In the genomic region with DNA sequence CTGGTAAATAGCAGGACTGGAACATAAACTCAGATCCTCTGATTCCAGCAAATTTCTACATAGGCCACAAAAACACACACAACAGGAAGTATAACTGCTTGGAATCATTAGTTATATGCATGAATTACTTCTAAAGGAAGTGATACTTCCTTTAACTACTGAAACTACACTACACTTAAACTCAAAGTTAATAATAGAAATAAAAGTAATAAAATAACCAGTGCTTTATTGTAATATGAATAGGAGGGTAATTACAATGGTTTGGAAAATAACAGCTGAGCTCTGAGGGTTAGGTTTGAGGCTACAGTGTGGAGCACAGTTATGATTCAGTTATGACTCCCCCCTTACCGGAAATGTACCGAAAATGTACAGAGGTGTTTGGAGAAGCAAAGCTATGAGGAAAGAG, we compare ENCODE assay signal across 9 cellular contexts. TPM values are rescaled to one million over a fixed set of nuclear protein-coding genes. Genes with fewer than 3 reads are reported as not detected.
DNase-seq lines count a peak whose midpoint lies in the region; ATAC-seq, FAIRE-seq and TF ChIP-seq lines count a peak whose summit lies in the region.
"Had no signal": no experiment of that assay in that cellular context is flagged by ENCODE, and none has a peak within 500 bp of the region (broad histone marks: within the 10 kb centered on the region; RNA-seq: fewer than 3 reads in every experiment).

No MANE protein-coding gene starts in this region.

- no peak overlapping the region for H3K4me3 ChIP-seq in right lobe of liver
- no peak overlapping the region for H3K4me3 ChIP-seq in HepG2 (replicated peaks in 1 of 3; ENCODE audit: insufficient read depth in 1 of 3, low read depth in 2 of 3, low read length in 3 of 3)
- peak overlapping the region; percentile 8 for H3K4me3 ChIP-seq in SU-DHL-6 (ENCODE audit: insufficient read depth, low read length, poor library complexity, severe bottlenecking)
- H3K4me3 ChIP-seq in stomach, result no peak overlapping the region
- H3K4me3 ChIP-seq in WERI-Rb-1 (ENCODE audit: low read depth, low read length), result no peak overlapping the region
- no peak overlapping the region for H3K4me3 ChIP-seq in tibial artery

- CTCF ChIA-PET in HepG2 (lab: Yijun Ruan, JAX; ENCODE audit: low intra/inter-chr PET ratio, low total read pairs), result no interaction called here

- FAIRE-seq in HepG2 (lab: Jason Lieb, UNC), result no peak

- H3K79me2 ChIP-seq in HepG2 (ENCODE audit: insufficient read depth, low read length) (no peaks in the 10 kb centered on the region), SU-DHL-6 (ENCODE audit: insufficient read depth, low read length) (no peaks in the 10 kb centered on the region)
- H3K79me2 ChIP-seq: parathyroid adenoma had no signal

- H3K27me3 Mint-ChIP-seq in immature natural killer cell (ENCODE audit: low read depth in 3 of 3), result peaks cover 1 to 4% (median 2%) of the 10 kb centered on the region in 3 donors

- peak overlapping the region in 2 of 3 donors; percentile 0 to 18 for H3K27ac ChIP-seq in right lobe of liver
- H3K27ac ChIP-seq in HepG2 (ENCODE audit: extremely low read length, insufficient read depth, low read length), result no peak overlapping the region
- peak overlapping the region; percentile 23; the same call in 1 of the 2 replicates for H3K27ac ChIP-seq in SU-DHL-6 (ENCODE audit: low read depth, low read length)
- no peak overlapping the region for H3K27ac ChIP-seq in stomach
- no peak overlapping the region for H3K27ac ChIP-seq in WERI-Rb-1
- peak overlapping the region in 1 of 2 donors; percentile 57 for H3K27ac ChIP-seq in tibial artery
- H3K27ac ChIP-seq: parathyroid adenoma had no signal

- no peak overlapping the region for H3K4me3 Mint-ChIP-seq in immature natural killer cell

- peaks cover 13% of the 10 kb centered on the region for H3F3A ChIP-seq in SU-DHL-6 (ENCODE audit: insufficient read depth)

- BruUV-seq in HepG2 (replicated peaks; lab: Mats Ljungman, UMichigan), result no TSS peak

- H3K4me1 ChIP-seq in right lobe of liver, result peaks cover 0 to 8% (median 4%) of the 10 kb centered on the region in 4 donors
- H3K4me1 ChIP-seq in HepG2 (ENCODE audit: insufficient read depth, low read length), result peaks cover 72% of the 10 kb centered on the region
- peaks cover 0 to 16% (median 3%) of the 10 kb centered on the region in 4 donors for H3K4me1 ChIP-seq in stomach
- H3K4me1 ChIP-seq in tibial artery, result peaks cover 0 to 51% (median 12%) of the 10 kb centered on the region in 4 donors

- H3K27me3 ChIP-seq in right lobe of liver, result no peaks in the 10 kb centered on the region
- no peaks in the 10 kb centered on the region; a peak in 1 of 5 replicates for H3K27me3 ChIP-seq in HepG2 (ENCODE audit: control insufficient read depth in 1 of 2, insufficient read depth in 2 of 2, low read length in 2 of 2)
- no peaks in the 10 kb centered on the region for H3K27me3 ChIP-seq in SU-DHL-6 (ENCODE audit: low read length)
- no peaks in the 10 kb centered on the region for H3K27me3 ChIP-seq in stomach
- no peaks in the 10 kb centered on the region for H3K27me3 ChIP-seq in WERI-Rb-1 (ENCODE audit: insufficient read depth, low read depth, severe bottlenecking)
- H3K27me3 ChIP-seq in tibial artery, result no peaks in the 10 kb centered on the region

- TF ChIP-seq EP300 in HepG2 (IDR thresholded peaks at IDR 0.05; ENCODE audit: low read depth in 2 of 2, low read length in 2 of 2) (no peak), HepG2 (CRISPR knock-in tag; IDR thresholded peaks at IDR 0.05; ENCODE audit: borderline replicate concordance) (no peak), stomach (IDR thresholded peaks at IDR 0.05) (no peak)

- H3K9me2 ChIP-seq in SU-DHL-6 (replicated peaks; ENCODE audit: insufficient read depth, low read length), result no peaks in the 10 kb centered on the region

- no peak overlapping the region for H3K27ac Mint-ChIP-seq in immature natural killer cell

- H3K9me3 Mint-ChIP-seq in immature natural killer cell, result no peaks in the 10 kb centered on the region

- H3K4me2 ChIP-seq in HepG2 (ENCODE audit: low read depth, low read length), result no peak overlapping the region
- peak overlapping the region; percentile 55 for H3K4me2 ChIP-seq in SU-DHL-6 (ENCODE audit: low read depth, low read length, poor library complexity, severe bottlenecking)

- H3K9ac ChIP-seq in HepG2 (ENCODE audit: insufficient read depth, low read depth, low read length) (no peak overlapping the region), SU-DHL-6 (ENCODE audit: low read length) (peak overlapping the region; percentile 17; the same call in 1 of the 2 replicates)
- H3K9ac ChIP-seq: parathyroid adenoma had no signal

- peaks cover 0 to 2% of the 10 kb centered on the region in 2 donors for H3K4me1 Mint-ChIP-seq in immature natural killer cell

- TF ChIP-seq POLR2A in right lobe of liver (IDR thresholded peaks at IDR 0.05) (no peak), HepG2 (IDR thresholded peaks at IDR 0.05; ENCODE audit: insufficient read depth in 1 of 2, low read depth in 2 of 2, low read length in 2 of 2) (no peak), stomach (IDR thresholded peaks at IDR 0.05) (no peak)

- peak in 2 of 4 donors; percentile 19 to 20 for ATAC-seq in right lobe of liver
- ATAC-seq in HepG2, result no peak
- ATAC-seq in HG02970 (IDR thresholded peaks at IDR 0.05; ENCODE audit: low FRiP score, unreplicated experiment), result peak; percentile 60

- H3K36me3 Mint-ChIP-seq in immature natural killer cell, result no peaks in the 10 kb centered on the region

- 50% methylated on average over 2 of the region's 2 CpGs for WGBS in right lobe of liver (ENCODE audit: insufficient coverage, low coverage, low lambda C conversion rate, missing lambda C conversion rate)
- 100% methylated on average over 2 of the region's 2 CpGs for WGBS in HepG2 (ENCODE audit: low lambda C conversion rate)
- 73 to 85% (median 74%) methylated on average over 2 of the region's 2 CpGs for WGBS in stomach, 5 donors

- POLR2A ChIA-PET in HepG2 (lab: Yijun Ruan, JAX), result no interaction called here

- H3K36me3 ChIP-seq in right lobe of liver (no peaks in the 10 kb centered on the region), HepG2 (replicated peaks in 1 of 2; ENCODE audit: control insufficient read depth in 1 of 2, insufficient read depth in 2 of 2, low read length in 2 of 2) (no peaks in the 10 kb centered on the region), SU-DHL-6 (ENCODE audit: low read length) (no peaks in the 10 kb centered on the region), stomach (no peaks in the 10 kb centered on the region), WERI-Rb-1 (no peaks in the 10 kb centered on the region), tibial artery (no peaks in the 10 kb centered on the region)

- H2AFZ ChIP-seq in HepG2 (ENCODE audit: low read length) (no peak overlapping the region), SU-DHL-6 (ENCODE audit: low read depth, low read length, severe bottlenecking) (peak overlapping the region; percentile 75)

- intact Hi-C loops in right lobe of liver (cut with DNase I) (no loop called here), HepG2 (cut with micrococcal nuclease; ENCODE audit: unreplicated experiment) (no loop called here), stomach (cut with DNase I; ENCODE audit: low total_unique reads) (no loop called here), tibial artery (cut with DNase I; ENCODE audit: low total_unique reads) (loop anchor here (5.0 kb wide), 1 partner anchor 1496 kb away; no protein-coding TSS in a partner anchor)

- DNase-seq in right lobe of liver (no peak), HepG2 (ENCODE audit: low spot score) (no peak), stomach (no peak), immature natural killer cell (no peak), WERI-Rb-1 (no peak), tibial artery (no peak)

- TF ChIP-seq RAD21 in HepG2 (CRISPR knock-in tag; IDR thresholded peaks at IDR 0.05), result no peak

- no peaks in the 10 kb centered on the region for H4K20me1 ChIP-seq in HepG2 (ENCODE audit: insufficient read depth, low read length)
- H4K20me1 ChIP-seq in SU-DHL-6 (ENCODE audit: low read depth, low read length), result no peaks in the 10 kb centered on the region

- H3K9me3 ChIP-seq in right lobe of liver (no peaks in the 10 kb centered on the region), HepG2 (ENCODE audit: low read length) (no peaks in the 10 kb centered on the region), SU-DHL-6 (ENCODE audit: insufficient read depth, low read length) (no peaks in the 10 kb centered on the region), stomach (no peaks in the 10 kb centered on the region), WERI-Rb-1 (ENCODE audit: severe bottlenecking) (no peaks in the 10 kb centered on the region), tibial artery (no peaks in the 10 kb centered on the region)

- in situ Hi-C loops in HepG2 (cut with HindIII; ENCODE audit: extremely low pct_ligation_motif_present, low pct_unique_long_range_greater_than_20kb), result no loop called here

- TF ChIP-seq CTCF in right lobe of liver (IDR thresholded peaks at IDR 0.05) (no peak), HepG2 (CRISPR knock-in tag; IDR thresholded peaks at IDR 0.05) (no peak), SU-DHL-6 (IDR thresholded peaks at IDR 0.05; ENCODE audit: insufficient read depth, low read length, poor library complexity, severe bottlenecking) (no peak), stomach (IDR thresholded peaks at IDR 0.05) (no peak), WERI-Rb-1 (IDR thresholded peaks at IDR 0.05; ENCODE audit: low read depth, low read length) (no peak), tibial artery (IDR thresholded peaks at IDR 0.05) (no peak)

RNA-seq across cellular contexts. Expression of a gene that starts 18.5 kb away (rescaled TPM):
- total RNA-seq in right lobe of liver (10 to 100 TPM in 5 of 6 experiments, 1 to 10 TPM in 1; 9.2 to 14.1 (median 12.2) TPM), HepG2 (2016; rRNA removed; fragmentation: Illumina TruSeq; extraction: Trizol) (14.1 and 16.8 TPM in 2 replicates), stomach (10 to 100 TPM in 4 of 5 donors, 1 to 10 TPM in 1; 2.3 to 65.0 (median 21.0) TPM)
- 41.2 and 49.7 TPM in 2 replicates for total RNA-seq in HepG2 (2016; cell fraction: cytosol; rRNA removed; fragmentation: Illumina TruSeq; extraction: Trizol; ENCODE audit: low read depth)
- total RNA-seq in HepG2 (2016; cell fraction: insoluble cytoplasmic fraction; rRNA removed; fragmentation: Illumina TruSeq; extraction: Trizol), result 15.2 and 16.9 TPM in 2 replicates
- 22.0 and 28.7 TPM in 2 replicates for total RNA-seq in HepG2 (2016; cell fraction: membrane; rRNA removed; fragmentation: Illumina TruSeq; extraction: Trizol)
- 24.8 and 26.2 TPM in 2 replicates for total RNA-seq in HepG2 (2016; cell fraction: nucleus; rRNA removed; fragmentation: Illumina TruSeq; extraction: Trizol)
- polyA plus RNA-seq in HepG2 (2011; rRNA removed) (17.2 and 21.2 TPM in 2 replicates), stomach (10 to 100 TPM in 1 of 3 donors, 1 to 10 TPM in 2; 7.3 to 12.0 (median 8.3) TPM), immature natural killer cell (1 to 10 TPM; 2.7 to 3.9 (median 2.8) TPM)
- 3.6 and 4.5 TPM in 2 replicates for polyA plus RNA-seq in HepG2 (2011; cell fraction: cytosol; rRNA removed)
- polyA plus RNA-seq in HepG2 (2011; cell fraction: nucleus; rRNA removed), result 41.4 and 49.8 TPM in 2 replicates
- 10.6 and 14.5 TPM in 2 replicates for polyA plus RNA-seq in HepG2 (2012)
- polyA plus RNA-seq in HepG2 (2016; cell fraction: cytosol; fragmentation: Illumina TruSeq; extraction: Trizol; ENCODE audit: low read depth), result 1.5 and 1.7 TPM in 2 replicates
- 14.7 and 14.8 TPM in 2 replicates for polyA plus RNA-seq in HepG2 (2016; cell fraction: insoluble cytoplasmic fraction; fragmentation: Illumina TruSeq; extraction: Trizol; ENCODE audit: low read depth)
- polyA plus RNA-seq in HepG2 (2016; cell fraction: membrane; fragmentation: Illumina TruSeq; extraction: Trizol; ENCODE audit: low read depth), result 5.1 and 5.3 TPM in 2 replicates
- polyA plus RNA-seq in HepG2 (2016; cell fraction: nucleus; fragmentation: Illumina TruSeq; extraction: Trizol; ENCODE audit: insufficient read depth, low read depth), result 57.5 and 59.9 TPM in 2 replicates
- 4.6 and 6.5 TPM in 2 replicates for polyA minus RNA-seq in HepG2 (2011; rRNA and poly(A)+ RNA removed; ENCODE audit: low replicate concordance)
- 7.3 and 10.0 TPM in 2 replicates for polyA minus RNA-seq in HepG2 (2011; cell fraction: cytosol; rRNA and poly(A)+ RNA removed)
- 46.1 and 47.0 TPM in 2 replicates for polyA minus RNA-seq in HepG2 (2011; cell fraction: nucleus; rRNA and poly(A)+ RNA removed)

RNA-seq across cellular contexts. Expression of a gene that starts 26.4 kb away (rescaled TPM):
- 10 to 100 TPM; 13.7 to 47.7 (median 29.4) TPM for total RNA-seq in right lobe of liver
- 38.5 and 48.6 TPM in 2 replicates for total RNA-seq in HepG2 (2016; rRNA removed; fragmentation: Illumina TruSeq; extraction: Trizol)
- 24.9 and 27.3 TPM in 2 replicates for total RNA-seq in HepG2 (2016; cell fraction: cytosol; rRNA removed; fragmentation: Illumina TruSeq; extraction: Trizol; ENCODE audit: low read depth)
- 29.4 and 38.2 TPM in 2 replicates for total RNA-seq in HepG2 (2016; cell fraction: insoluble cytoplasmic fraction; rRNA removed; fragmentation: Illumina TruSeq; extraction: Trizol)
- 63.4 and 68.1 TPM in 2 replicates for total RNA-seq in HepG2 (2016; cell fraction: membrane; rRNA removed; fragmentation: Illumina TruSeq; extraction: Trizol)
- 10.7 and 13.6 TPM in 2 replicates for total RNA-seq in HepG2 (2016; cell fraction: nucleus; rRNA removed; fragmentation: Illumina TruSeq; extraction: Trizol)
- polyA plus RNA-seq in HepG2 (2011; rRNA removed), result 15.1 and 19.1 TPM in 2 replicates
- polyA plus RNA-seq in HepG2 (2011; cell fraction: cytosol; rRNA removed), result 7.8 and 10.5 TPM in 2 replicates
- polyA plus RNA-seq in HepG2 (2011; cell fraction: nucleus; rRNA removed), result 7.1 and 7.5 TPM in 2 replicates
- 13.7 and 24.4 TPM in 2 replicates for polyA plus RNA-seq in HepG2 (2012)
- 46.2 and 46.3 TPM in 2 replicates for polyA plus RNA-seq in HepG2 (2016; cell fraction: cytosol; fragmentation: Illumina TruSeq; extraction: Trizol; ENCODE audit: low read depth)
- 43.4 and 46.4 TPM in 2 replicates for polyA plus RNA-seq in HepG2 (2016; cell fraction: insoluble cytoplasmic fraction; fragmentation: Illumina TruSeq; extraction: Trizol; ENCODE audit: low read depth)
- 55.8 and 75.8 TPM in 2 replicates for polyA plus RNA-seq in HepG2 (2016; cell fraction: membrane; fragmentation: Illumina TruSeq; extraction: Trizol; ENCODE audit: low read depth)
- polyA plus RNA-seq in HepG2 (2016; cell fraction: nucleus; fragmentation: Illumina TruSeq; extraction: Trizol; ENCODE audit: insufficient read depth, low read depth), result 45.5 and 52.2 TPM in 2 replicates
- polyA minus RNA-seq in HepG2 (2011; rRNA and poly(A)+ RNA removed; ENCODE audit: low replicate concordance), result 17.9 and 34.9 TPM in 2 replicates
- 18.2 and 30.0 TPM in 2 replicates for polyA minus RNA-seq in HepG2 (2011; cell fraction: cytosol; rRNA and poly(A)+ RNA removed)
- polyA minus RNA-seq in HepG2 (2011; cell fraction: nucleus; rRNA and poly(A)+ RNA removed), result 15.5 and 16.7 TPM in 2 replicates
- 10 to 100 TPM; 23.3 to 70.5 (median 39.1) TPM for total RNA-seq in stomach
- polyA plus RNA-seq in stomach, result 10 to 100 TPM; 24.7 to 38.7 (median 38.2) TPM
- polyA plus RNA-seq in immature natural killer cell, result 1 to 10 TPM; 3.7 to 8.1 (median 7.8) TPM

Comparison
In these comparisons a context has a peak if more than half of its experiments do, and no peak if none do; other contexts are left out.
1. H3K27ac ChIP-seq: peak in right lobe of liver (2 of 3) and SU-DHL-6 (single experiment); none in HepG2 (single experiment), stomach (0 of 5) and WERI-Rb-1 (single experiment).